Comparison of ENCODE assay signal across 8 cellular contexts in genomic region chr9:133994359-133995011, GRCh38. TPM values are rescaled to one million over a fixed set of nuclear protein-coding genes. Genes with fewer than 3 reads are reported as not detected.
DNase-seq lines count a peak whose midpoint lies in the region; ATAC-seq and TF ChIP-seq lines count a peak whose summit lies in the region.

No MANE protein-coding gene starts in this region.

- no peaks in the 10 kb centered on the region for H3K9me2 ChIP-seq in SU-DHL-6 (replicated peaks; ENCODE audit: insufficient read depth, low read length)

- intact Hi-C loops in Right ventricle myocardium inferior (cut with DNase I) = loop anchor here (1.0 to 5.0 kb wide), 4 partner anchors 47 to 212 kb away; no protein-coding TSS in a partner anchor
- intact Hi-C loops in prostate gland (cut with DNase I) = loop anchor here (1.0 kb wide), 1 partner anchor 201 kb away; no protein-coding TSS in a partner anchor
- intact Hi-C loops in aorta (cut with DNase I) = loop anchor here (1.0 kb wide), 1 partner anchor 201 kb away; no protein-coding TSS in a partner anchor

- 3% methylated on average over 11 of the region's 11 CpGs for WGBS in prostate gland
- 13 to 16% methylated on average over 9 to 11 of the region's 11 CpGs for WGBS in aorta, 2 donors

- no peak overlapping the region for H3K27ac Mint-ChIP-seq in activated naive CD4-positive, alpha-beta T cell treated with anti-CD3 and anti-CD28 coated beads, Interleukin-2, amount 10 ng/mL, durations not matched to agents 7 days and 5 days

- H3K9me3 ChIP-seq in SU-DHL-6 (ENCODE audit: insufficient read depth, low read length) = no peaks in the 10 kb centered on the region
- H3K9me3 ChIP-seq in prostate gland = no peaks in the 10 kb centered on the region
- no peaks in the 10 kb centered on the region for H3K9me3 ChIP-seq in aorta (ENCODE audit: control insufficient read depth, low read length)

- no peak overlapping the region for H2AFZ ChIP-seq in SU-DHL-6 (ENCODE audit: low read depth, low read length, severe bottlenecking)

- peak overlapping the region; percentile 44 for H3K4me3 Mint-ChIP-seq in activated naive CD4-positive, alpha-beta T cell treated with anti-CD3 and anti-CD28 coated beads, Interleukin-2, amount 10 ng/mL, durations not matched to agents 7 days and 5 days

- H3K9me3 Mint-ChIP-seq in activated naive CD4-positive, alpha-beta T cell treated with anti-CD3 and anti-CD28 coated beads, Interleukin-2, amount 10 ng/mL, durations not matched to agents 7 days and 5 days = no peaks in the 10 kb centered on the region

- no peaks in the 10 kb centered on the region for H3F3A ChIP-seq in SU-DHL-6 (ENCODE audit: insufficient read depth)

- H4K20me1 ChIP-seq in SU-DHL-6 (ENCODE audit: low read depth, low read length) = no peaks in the 10 kb centered on the region

- H3K36me3 ChIP-seq in SU-DHL-6 (ENCODE audit: low read length) (no peaks in the 10 kb centered on the region), prostate gland (no peaks in the 10 kb centered on the region), aorta (ENCODE audit: control insufficient read depth in 1 of 2, insufficient read depth in 2 of 2, low read length in 1 of 2) (no peaks in the 10 kb centered on the region)

- H3K4me3 ChIP-seq in SU-DHL-6 (ENCODE audit: insufficient read depth, low read length, poor library complexity, severe bottlenecking) (no peak overlapping the region), prostate gland (no peak overlapping the region), aorta (ENCODE audit: low read length in 2 of 2) (no peak overlapping the region)

- no peak overlapping the region for H3K4me2 ChIP-seq in SU-DHL-6 (ENCODE audit: low read depth, low read length, poor library complexity, severe bottlenecking)

- H3K4me1 Mint-ChIP-seq in activated naive CD4-positive, alpha-beta T cell treated with anti-CD3 and anti-CD28 coated beads, Interleukin-2, amount 10 ng/mL, durations not matched to agents 7 days and 5 days = peaks cover 2% of the 10 kb centered on the region

- no peak overlapping the region for H3K9ac ChIP-seq in SU-DHL-6 (ENCODE audit: low read length)

- no peaks in the 10 kb centered on the region for H3K36me3 Mint-ChIP-seq in activated naive CD4-positive, alpha-beta T cell treated with anti-CD3 and anti-CD28 coated beads, Interleukin-2, amount 10 ng/mL, durations not matched to agents 7 days and 5 days

- TF ChIP-seq CTCF in SU-DHL-6 (IDR thresholded peaks at IDR 0.05; ENCODE audit: insufficient read depth, low read length, poor library complexity, severe bottlenecking) = peak; percentile 91
- peak; percentile 98 to 100 (median 99) for TF ChIP-seq CTCF in prostate gland (IDR thresholded peaks at IDR 0.05)

- TF ChIP-seq POLR2A in prostate gland (IDR thresholded peaks at IDR 0.05) = no peak

- peak; percentile 85 for DNase-seq in Daoy (ENCODE audit: low read depth)
- peak; percentile 54 for DNase-seq in LHCN-M2 (ENCODE audit: low read depth)
- peak; percentile 81 for DNase-seq in activated naive CD4-positive, alpha-beta T cell treated with anti-CD3 and anti-CD28 coated beads, Interleukin-2, amount 10 ng/mL, durations not matched to agents 7 days and 5 days
- peak; percentile 91 for DNase-seq in Right ventricle myocardium inferior (ENCODE audit: missing footprints)
- peak; percentile 64 for DNase-seq in prostate gland (ENCODE audit: low spot score)
- DNase-seq in aorta = peak; percentile 84 to 94

- H3K27me3 Mint-ChIP-seq in activated naive CD4-positive, alpha-beta T cell treated with anti-CD3 and anti-CD28 coated beads, Interleukin-2, amount 10 ng/mL, durations not matched to agents 7 days and 5 days = peaks cover 50% of the 10 kb centered on the region

- ATAC-seq in Right ventricle myocardium inferior = peak; percentile 77
- peak; percentile 83 for ATAC-seq in aorta (ENCODE audit: low FRiP score)
- ATAC-seq in HG02642 (IDR thresholded peaks at IDR 0.05; ENCODE audit: poor library complexity, unreplicated experiment) = no peak

- H3K4me1 ChIP-seq in prostate gland (replicated peaks) (no peaks in the 10 kb centered on the region), aorta (ENCODE audit: control insufficient read depth in 1 of 2, insufficient read depth in 2 of 2, low read length in 2 of 2) (no peaks in the 10 kb centered on the region)

- H3K79me2 ChIP-seq in SU-DHL-6 (ENCODE audit: insufficient read depth, low read length) = peaks cover 22% of the 10 kb centered on the region

- CTCF ChIA-PET in activated naive CD4-positive, alpha-beta T cell treated with anti-CD3 and anti-CD28 coated beads, Interleukin-2, amount 10 ng/mL, durations not matched to agents 7 days and 5 days (lab: Charles Lee) = interaction anchor here (0.6 to 4.1 kb wide), 20 partner anchors 8 to 461 kb away, joined by 3 to 107 read pairs (median 4); partner anchors contain the start of genes ADAMTSL2 and BRD3OS

- H3K27ac ChIP-seq in SU-DHL-6 (ENCODE audit: low read depth, low read length) (no peak overlapping the region), prostate gland (no peak overlapping the region), aorta (ENCODE audit: low read depth in 1 of 2, low read length in 2 of 2) (no peak overlapping the region)

- H3K27me3 ChIP-seq in SU-DHL-6 (ENCODE audit: low read length) = no peaks in the 10 kb centered on the region
- no peaks in the 10 kb centered on the region for H3K27me3 ChIP-seq in prostate gland (replicated peaks; ENCODE audit: insufficient read depth)
- no peaks in the 10 kb centered on the region for H3K27me3 ChIP-seq in aorta (ENCODE audit: control insufficient read depth in 1 of 2, insufficient read depth in 2 of 2, low read length in 1 of 2)

RNA-seq across cellular contexts. Expression of gene VAV2, which starts 2.4 kb away (rescaled TPM):
- total RNA-seq in Daoy (2014; rRNA removed; shearing (Covaris generic)) = 11.3 and 11.5 TPM in 2 replicates
- 9.9 and 13.0 TPM in 2 replicates for total RNA-seq in LHCN-M2 (2014; rRNA removed)
- 12.1 TPM for polyA plus RNA-seq in LHCN-M2 (2012)
- total RNA-seq in Right ventricle myocardium inferior = 7.6 TPM
- 10 to 100 TPM; 13.5 to 19.5 TPM for total RNA-seq in prostate gland
- 10 to 100 TPM; 12.0 to 25.4 TPM for total RNA-seq in aorta
- 10 to 100 TPM in 1 of 2 donors, 1 to 10 TPM in 1; 9.0 to 11.6 TPM for polyA plus RNA-seq in aorta

RNA-seq across cellular contexts. Expression of gene BRD3OS, which starts 30.8 kb away (rescaled TPM):
- total RNA-seq in Daoy (2014; rRNA removed; shearing (Covaris generic)) = 12.8 and 15.1 TPM in 2 replicates
- total RNA-seq in LHCN-M2 (2014; rRNA removed) (17.7 and 21.5 TPM in 2 replicates), Right ventricle myocardium inferior (6.2 TPM), prostate gland (10 to 100 TPM; 16.2 to 30.1 TPM), aorta (10 to 100 TPM in 1 of 2 donors, 1 to 10 TPM in 1; 8.3 to 17.3 TPM)
- 15.8 TPM for polyA plus RNA-seq in LHCN-M2 (2012)
- polyA plus RNA-seq in aorta = 10 to 100 TPM in 1 of 2 donors, 1 to 10 TPM in 1; 5.8 to 13.8 TPM
